1 cellular context compared by ENCODE assay signal in genomic region chr1:175863291-175864050, GRCh38.
TF ChIP-seq lines count a peak whose summit lies in the region.

No MANE protein-coding gene starts in this region.

TF ChIP-seq in IMR-90, 13 proteins besides CTCF, POLR2A, EP300 and RAD21 (continued from another document):
- TF ChIP-seq, protein P1, sequence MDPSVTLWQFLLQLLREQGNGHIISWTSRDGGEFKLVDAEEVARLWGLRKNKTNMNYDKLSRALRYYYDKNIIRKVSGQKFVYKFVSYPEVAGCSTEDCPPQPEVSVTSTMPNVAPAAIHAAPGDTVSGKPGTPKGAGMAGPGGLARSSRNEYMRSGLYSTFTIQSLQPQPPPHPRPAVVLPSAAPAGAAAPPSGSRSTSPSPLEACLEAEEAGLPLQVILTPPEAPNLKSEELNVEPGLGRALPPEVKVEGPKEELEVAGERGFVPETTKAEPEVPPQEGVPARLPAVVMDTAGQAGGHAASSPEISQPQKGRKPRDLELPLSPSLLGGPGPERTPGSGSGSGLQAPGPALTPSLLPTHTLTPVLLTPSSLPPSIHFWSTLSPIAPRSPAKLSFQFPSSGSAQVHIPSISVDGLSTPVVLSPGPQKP (IDR thresholded peaks at IDR 0.05; ENCODE audit: borderline replicate concordance, low read depth, low read length), result no peak
- TF ChIP-seq CHD1 (IDR thresholded peaks at IDR 0.05; ENCODE audit: low read depth, low read length) (no peak), RFX5 (IDR thresholded peaks at IDR 0.05; ENCODE audit: low read depth, low read length) (no peak)
